1 cellular context compared by ENCODE assay signal in genomic region chrX:40175416-40176255, GRCh38.
TF ChIP-seq lines count a peak whose summit lies in the region.

No MANE protein-coding gene starts in this region.

TF ChIP-seq in HepG2, 621 proteins besides CTCF, POLR2A, EP300 and RAD21 (continued from another document and continues in another):
- TF ChIP-seq KIAA2018 (CRISPR knock-in tag; IDR thresholded peaks at IDR 0.05; ENCODE audit: borderline replicate concordance), result no peak
- TF ChIP-seq NR1H2 (CRISPR knock-in tag; IDR thresholded peaks at IDR 0.05; ENCODE audit: borderline replicate concordance, low read depth), result no peak
- no peak for TF ChIP-seq CHD2 (IDR thresholded peaks at IDR 0.05; ENCODE audit: low read depth, low read length)
- TF ChIP-seq RFX3 (CRISPR knock-in tag; IDR thresholded peaks at IDR 0.05), result no peak
- peak; percentile 71; the same call in 1 of the 2 replicates for TF ChIP-seq GABPB1 (CRISPR knock-in tag; IDR thresholded peaks at IDR 0.05)
- TF ChIP-seq FOXC1 (CRISPR knock-in tag; IDR thresholded peaks at IDR 0.05; ENCODE audit: borderline replicate concordance), result no peak
- no peak for TF ChIP-seq ZNF512B (CRISPR knock-in tag; IDR thresholded peaks at IDR 0.05; ENCODE audit: borderline replicate concordance)
- TF ChIP-seq ZNF362 (CRISPR knock-in tag; IDR thresholded peaks at IDR 0.05; ENCODE audit: borderline replicate concordance), result no peak
- peak; percentile 66; the same call in 1 of the 2 replicates for TF ChIP-seq TBX2 (CRISPR knock-in tag; IDR thresholded peaks at IDR 0.05; ENCODE audit: borderline replicate concordance)
- peak; percentile 19; the same call in 1 of the 2 replicates for TF ChIP-seq GATAD1 (CRISPR knock-in tag; IDR thresholded peaks at IDR 0.05)
- no peak for TF ChIP-seq ZNF724P (CRISPR knock-in tag; IDR thresholded peaks at IDR 0.05; ENCODE audit: borderline replicate concordance)
- no peak for TF ChIP-seq FOXO1 (CRISPR knock-in tag; IDR thresholded peaks at IDR 0.05)
- no peak for TF ChIP-seq NCOR1 (IDR thresholded peaks at IDR 0.05; ENCODE audit: borderline replicate concordance, low read length)
- TF ChIP-seq NFE2L1 (CRISPR knock-in tag; IDR thresholded peaks at IDR 0.05; ENCODE audit: borderline replicate concordance), result no peak
- no peak for TF ChIP-seq PBX3 (CRISPR knock-in tag; IDR thresholded peaks at IDR 0.05; ENCODE audit: borderline replicate concordance)
- TF ChIP-seq RBM39 (IDR thresholded peaks at IDR 0.05; ENCODE audit: low read depth, low read length, poor library complexity, severe bottlenecking), result no peak
- TF ChIP-seq ZNF652 (CRISPR knock-in tag; IDR thresholded peaks at IDR 0.05; ENCODE audit: borderline replicate concordance, low read depth), result no peak
- TF ChIP-seq HNRNPLL (IDR thresholded peaks at IDR 0.05; ENCODE audit: low read depth, low read length, poor library complexity, severe bottlenecking), result peak; percentile 42
- TF ChIP-seq TRAFD1 (CRISPR knock-in tag; IDR thresholded peaks at IDR 0.05; ENCODE audit: borderline replicate concordance), result no peak
- TF ChIP-seq SP140L (CRISPR knock-in tag; IDR thresholded peaks at IDR 0.05; ENCODE audit: borderline replicate concordance), result 0 out of 2 replicates have a peak, but pooled peaks have one; percentile 43
- TF ChIP-seq RNF219 (CRISPR knock-in tag; IDR thresholded peaks at IDR 0.05), result no peak
- TF ChIP-seq BCLAF1 (IDR thresholded peaks at IDR 0.05), result no peak
- TF ChIP-seq NFATC3 (CRISPR knock-in tag; IDR thresholded peaks at IDR 0.05), result no peak
- no peak for TF ChIP-seq TBP (CRISPR knock-in tag; IDR thresholded peaks at IDR 0.05)
- no peak for TF ChIP-seq PHF20 (CRISPR knock-in tag; IDR thresholded peaks at IDR 0.05)
- TF ChIP-seq KMT2A (CRISPR knock-in tag; IDR thresholded peaks at IDR 0.05), result 0 out of 2 replicates have a peak, but pooled peaks have one; percentile 58
